11 cellular contexts compared by ENCODE assay signal in genomic region chr3:137767146-137768020, GRCh38. TPM values are rescaled to one million over a fixed set of nuclear protein-coding genes. Genes with fewer than 3 reads are reported as not detected.
DNase-seq lines count a peak whose midpoint lies in the region; ATAC-seq, FAIRE-seq and TF ChIP-seq lines count a peak whose summit lies in the region.
"Had no signal": no experiment of that assay in that cellular context is flagged by ENCODE, and none has a peak within 500 bp of the region (broad histone marks: within the 10 kb centered on the region; RNA-seq: fewer than 3 reads in every experiment).

No MANE protein-coding gene starts in this region.

- no peak overlapping the region for H3K27ac ChIP-seq in keratinocyte (ENCODE audit: control insufficient read depth, insufficient read depth, low read length)
- no peak overlapping the region for H3K27ac ChIP-seq in skin epidermis
- H3K27ac ChIP-seq: foreskin keratinocyte had no signal

- DNase-seq in H7: peak; percentile 86
- DNase-seq in WTC11 (ENCODE audit: low spot score): peak; percentile 80
- DNase-seq in keratinocyte (ENCODE audit: low read depth, low spot score): no peak
- no peak for DNase-seq in stimulated activated naive B cell treated with anti-CD40 and anti-IgM and Interleukin-4, amounts not matched to agents 10 μg/mL and 1 μg/mL and 100 μg/mL, for 72 hours
- no peak for DNase-seq in HUDEP-2 (lab: John Stamatoyannopoulos, UW; ENCODE audit: unreplicated experiment in 76 of 76)
- DNase-seq in hypothalamus (lab: John Stamatoyannopoulos, UW): no peak
- DNase-seq: foreskin keratinocyte; naive thymus-derived CD8-positive, alpha-beta T cell; NCI-H69; stimulated activated CD4-positive, alpha-beta T cell treated with anti-CD3 and anti-CD28 coated beads, Interleukin-4, amount 100 ng/mL, for 4 hours had no signal

- H3K9ac ChIP-seq in keratinocyte (ENCODE audit: control insufficient read depth, extremely low read depth, insufficient read depth, low read length): no peak overlapping the region

- peak; percentile 12 for ATAC-seq in WTC11
- ATAC-seq in stimulated activated naive B cell treated with anti-CD40 and anti-IgM and Interleukin-4, amounts not matched to agents 10 μg/mL and 1 μg/mL and 100 μg/mL, for 72 hours (replicated peaks): no peak
- ATAC-seq: naive thymus-derived CD8-positive, alpha-beta T cell had no signal

- peaks cover 9% of the 10 kb centered on the region for H3K4me1 ChIP-seq in keratinocyte (ENCODE audit: control insufficient read depth, extremely low read depth, insufficient read depth, low read length)
- H3K4me1 ChIP-seq: foreskin keratinocyte had no signal

- CTCF ChIA-PET in WTC11 (lab: Charles Lee): interaction anchor here (0.7 to 1.3 kb wide), 2 partner anchors 9 to 178 kb away, joined by 3 to 5 read pairs; no protein-coding TSS in a partner anchor

- peaks cover 100% of the 10 kb centered on the region for H3K27me3 Mint-ChIP-seq in WTC11 (ENCODE audit: low read depth)
- peaks cover 69 to 89% of the 10 kb centered on the region in 2 donors for H3K27me3 Mint-ChIP-seq in stimulated activated naive B cell treated with anti-CD40 and anti-IgM and Interleukin-4, amounts not matched to agents 10 μg/mL and 1 μg/mL and 100 μg/mL, for 72 hours

- H4K20me1 ChIP-seq in keratinocyte (ENCODE audit: control insufficient read depth, extremely low read depth, insufficient read depth, low read length): peaks cover 3% of the 10 kb centered on the region

- peak overlapping the region; percentile 78 for H3K4me2 ChIP-seq in keratinocyte (ENCODE audit: control insufficient read depth, extremely low read depth, insufficient read depth, low read depth, low read length)

- H3K4me3 ChIP-seq in H7 (ENCODE audit: insufficient read depth, low read depth, low read length): peak overlapping the region; percentile 8; the same call in 1 of the 2 replicates
- H3K4me3 ChIP-seq in keratinocyte (ENCODE audit: control insufficient read depth in 2 of 3, extremely low read depth in 1 of 3, insufficient read depth in 2 of 3, low read depth in 1 of 3, low read length in 3 of 3): no peak overlapping the region
- H3K4me3 ChIP-seq in skin epidermis: peak overlapping the region in 4 of 7 experiments; percentile 12 to 32 (median 18)

- H3K27me3 ChIP-seq in H7 (ENCODE audit: control insufficient read depth, insufficient read depth, low read length) (peaks cover 97% of the 10 kb centered on the region), keratinocyte (ENCODE audit: control insufficient read depth, extremely low read depth, insufficient read depth, low read length) (peaks cover 100% of the 10 kb centered on the region)

- H3K9me3 Mint-ChIP-seq in WTC11: no peaks in the 10 kb centered on the region
- H3K9me3 Mint-ChIP-seq in stimulated activated naive B cell treated with anti-CD40 and anti-IgM and Interleukin-4, amounts not matched to agents 10 μg/mL and 1 μg/mL and 100 μg/mL, for 72 hours: no peaks in the 10 kb centered on the region

- no peaks in the 10 kb centered on the region for H3K9me1 ChIP-seq in keratinocyte (ENCODE audit: control insufficient read depth, extremely low read depth, insufficient read depth, low read length)

- H3K4me3 Mint-ChIP-seq in WTC11: peak overlapping the region; percentile 82
- H3K4me3 Mint-ChIP-seq in stimulated activated naive B cell treated with anti-CD40 and anti-IgM and Interleukin-4, amounts not matched to agents 10 μg/mL and 1 μg/mL and 100 μg/mL, for 72 hours: no peak overlapping the region

- no peaks in the 10 kb centered on the region for H3K36me3 Mint-ChIP-seq in WTC11
- peaks cover 0 to 7% of the 10 kb centered on the region in 2 donors for H3K36me3 Mint-ChIP-seq in stimulated activated naive B cell treated with anti-CD40 and anti-IgM and Interleukin-4, amounts not matched to agents 10 μg/mL and 1 μg/mL and 100 μg/mL, for 72 hours

- no peak for FAIRE-seq in keratinocyte (lab: Jason Lieb, UNC)

- H3K36me3 ChIP-seq in H7 (replicated peaks; ENCODE audit: control insufficient read depth, insufficient read depth, low read length) (no peaks in the 10 kb centered on the region), keratinocyte (ENCODE audit: control insufficient read depth in 2 of 2, extremely low read depth in 1 of 2, insufficient read depth in 2 of 2, low read length in 2 of 2) (no peaks in the 10 kb centered on the region)

- H3K4me1 Mint-ChIP-seq in WTC11: peaks cover 78% of the 10 kb centered on the region
- H3K4me1 Mint-ChIP-seq in stimulated activated naive B cell treated with anti-CD40 and anti-IgM and Interleukin-4, amounts not matched to agents 10 μg/mL and 1 μg/mL and 100 μg/mL, for 72 hours: peaks cover 14 to 34% of the 10 kb centered on the region in 2 donors

- H3K79me2 ChIP-seq in keratinocyte (ENCODE audit: control insufficient read depth, insufficient read depth, low read length): no peaks in the 10 kb centered on the region

- no peak for TF ChIP-seq CTCF in WTC11 (IDR thresholded peaks at IDR 0.05)
- TF ChIP-seq CTCF in keratinocyte (optimal IDR thresholded peaks at IDR 0.05 in 1 of 3, IDR thresholded peaks at IDR 0.05 in 1 of 3, conservative IDR thresholded peaks at IDR 0.05 in 1 of 3; ENCODE audit: extremely low read depth in 1 of 3, insufficient read depth in 2 of 3, low read length in 3 of 3): no peak

- dilution Hi-C loops in keratinocyte (cut with MboI; ENCODE audit: extremely low pct_ligation_motif_present, low sequenced_read_pairs): no loop called here

- no peak overlapping the region for H3K27ac Mint-ChIP-seq in WTC11
- H3K27ac Mint-ChIP-seq in stimulated activated naive B cell treated with anti-CD40 and anti-IgM and Interleukin-4, amounts not matched to agents 10 μg/mL and 1 μg/mL and 100 μg/mL, for 72 hours: no peak overlapping the region

- no peaks in the 10 kb centered on the region for H3K9me3 ChIP-seq in keratinocyte (ENCODE audit: control insufficient read depth, low read depth, low read length)

- no peak overlapping the region for H2AFZ ChIP-seq in keratinocyte (ENCODE audit: control insufficient read depth, low read length)

- POLR2A ChIA-PET in WTC11 (lab: Charles Lee): no interaction called here

TF ChIP-seq in WTC11, 78 proteins besides CTCF, POLR2A, EP300 and RAD21:
- peak; percentile 65; the same call in 1 of the 2 replicates for TF ChIP-seq TEAD1 (CRISPR knock-in tag; IDR thresholded peaks at IDR 0.05)
- TF ChIP-seq ARID4B (CRISPR knock-in tag; IDR thresholded peaks at IDR 0.05; ENCODE audit: borderline replicate concordance): peak; percentile 51; the same call in 1 of the 2 replicates
- TF ChIP-seq JUN (CRISPR knock-in tag; IDR thresholded peaks at IDR 0.05): no peak

RNA-seq across cellular contexts. Expression of gene SOX14, which starts 3.3 kb away (rescaled TPM):
- total RNA-seq in H7 (2014; rRNA removed; shearing (Covaris generic)): 0.52 and 1.2 TPM in 2 replicates
- total RNA-seq in WTC11 (2021): 0.34 to 0.78 TPM (median 0.70 TPM) in 3 replicates
- polyA plus RNA-seq in keratinocyte: not detected in 3 replicates
- polyA plus RNA-seq in keratinocyte (2011; ENCODE audit: low read depth): not detected
- polyA plus RNA-seq in keratinocyte (2011; cell fraction: cytosol; rRNA removed): not detected in 2 replicates
- polyA plus RNA-seq in keratinocyte (2011; cell fraction: nucleus; rRNA removed): not detected in 2 replicates
- polyA plus RNA-seq in keratinocyte (2012; ENCODE audit: low replicate concordance): not detected in 2 replicates
- polyA minus RNA-seq in keratinocyte: not detected in 3 replicates
- polyA minus RNA-seq in keratinocyte (2011; cell fraction: cytosol; rRNA and poly(A)+ RNA removed): not detected
- not detected in 2 replicates for polyA minus RNA-seq in keratinocyte (2011; cell fraction: nucleus; rRNA and poly(A)+ RNA removed)
- total RNA-seq: foreskin keratinocyte; naive thymus-derived CD8-positive, alpha-beta T cell had no signal
- polyA plus RNA-seq: foreskin keratinocyte; naive thymus-derived CD8-positive, alpha-beta T cell had no signal

Comparison
In these comparisons a context has a peak if more than half of its experiments do, and no peak if none do; other contexts are left out.
1. DNase-seq: peak in H7 (single experiment) and WTC11 (single experiment); none in keratinocyte (single experiment), stimulated activated naive B cell treated with anti-CD40 and anti-IgM and Interleukin-4, amounts not matched to agents 10 μg/mL and 1 μg/mL and 100 μg/mL, for 72 hours (single experiment), HUDEP-2 (0 of 76) and hypothalamus (0 of 51).
2. H3K4me3 ChIP-seq: peak in H7 (single experiment) and skin epidermis (4 of 7); none in keratinocyte (0 of 3).